Comparison of ENCODE assay signal across 8 cellular contexts in the genomic region with DNA sequence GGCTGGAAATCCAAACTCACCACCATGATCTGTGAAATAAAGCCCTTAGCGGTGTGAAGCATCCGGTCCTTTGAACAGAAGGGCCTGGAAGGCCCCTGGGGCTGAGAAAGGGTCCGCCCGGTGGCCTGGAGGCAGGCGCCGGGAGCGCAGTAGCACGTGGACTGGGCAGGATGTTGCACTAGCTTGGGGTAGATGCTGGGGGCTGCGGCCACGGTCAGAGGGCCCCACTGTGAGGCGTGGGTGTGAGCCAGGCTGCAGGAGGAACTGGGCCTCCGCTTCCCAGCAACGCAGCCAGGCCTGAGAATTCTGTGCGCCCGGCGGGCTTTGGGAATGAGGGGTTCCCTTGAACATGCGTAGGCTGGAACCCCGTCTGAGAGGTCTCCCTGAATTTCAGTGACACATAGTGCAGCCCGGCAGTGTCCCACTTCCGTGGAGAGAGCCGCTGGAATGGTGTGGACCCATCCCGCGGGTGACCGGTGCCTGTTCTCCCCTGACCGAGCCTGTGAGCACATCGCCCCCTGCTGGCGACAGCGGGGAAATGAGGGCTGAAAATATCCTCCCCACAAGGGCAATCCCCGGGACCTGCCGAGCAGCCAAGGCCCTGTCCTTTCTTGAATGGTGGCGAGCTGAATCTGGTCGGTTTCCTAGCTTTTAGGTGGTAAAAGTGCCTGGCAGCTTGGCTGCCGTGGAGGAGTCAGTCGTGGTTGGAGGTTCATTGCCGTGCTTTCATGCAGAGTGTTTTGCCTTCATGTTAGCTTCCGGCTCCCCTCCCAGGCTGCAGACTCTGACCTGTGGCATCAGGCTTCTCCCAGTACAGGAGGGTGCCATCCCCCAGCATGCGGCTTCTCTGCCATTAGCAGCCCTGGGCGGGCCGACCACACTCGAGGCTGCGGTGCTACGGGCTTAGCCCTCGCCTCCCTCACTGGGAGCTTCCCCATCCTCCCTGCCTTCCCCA. TPM values are rescaled to one million over a fixed set of nuclear protein-coding genes. Genes with fewer than 3 reads are reported as not detected.
A peak's percentile ranks its signal among the peaks of the same experiment; 100 is the strongest.
DNase-seq lines count a peak whose midpoint lies in the region; ATAC-seq and TF ChIP-seq lines count a peak whose summit lies in the region.

No MANE protein-coding gene starts in this region.

- TF ChIP-seq CTCF in Calu3 (IDR thresholded peaks at IDR 0.05; ENCODE audit: unreplicated experiment) (peak; percentile 96), GM20000 (IDR thresholded peaks at IDR 0.05; ENCODE audit: extremely low read depth, missing control alignments) (peak; percentile 92), chondrocyte (IDR thresholded peaks at IDR 0.05) (peak; percentile 95)

- H3K27ac Mint-ChIP-seq in Calu3 (ENCODE audit: unreplicated experiment) (peak overlapping the region; percentile 33), chondrocyte (ENCODE audit: unreplicated experiment) (no peak overlapping the region)

- H3K9me3 Mint-ChIP-seq in Calu3 (ENCODE audit: low read depth, unreplicated experiment) (no peaks in the 10 kb centered on the region), chondrocyte (ENCODE audit: low read depth) (no peaks in the 10 kb centered on the region)

- peak; percentile 80 for DNase-seq in Calu3
- DNase-seq in GM20000 (ENCODE audit: low spot score) = peak; percentile 81
- peak; percentile 98 to 100 for DNase-seq in Kasumi-1 (lab: John Stamatoyannopoulos, UW)
- peak; percentile 37 for DNase-seq in activated CD4-positive, alpha-beta T cell treated with anti-CD3 and anti-CD28 coated beads for 1 hour
- DNase-seq in chondrocyte (ENCODE audit: low spot score) = no peak
- DNase-seq in left lobe of liver (ENCODE audit: low spot score) = peak; percentile 61
- peak; percentile 69 for DNase-seq in stimulated activated CD4-positive, alpha-beta T cell treated with anti-CD3 and anti-CD28 coated beads, Interleukin-4, amount 100 ng/mL, for 24 hours

- H3K4me1 Mint-ChIP-seq in Calu3 (ENCODE audit: low read depth, unreplicated experiment) (no peaks in the 10 kb centered on the region), chondrocyte (ENCODE audit: low read depth) (no peaks in the 10 kb centered on the region)

- H3K4me3 Mint-ChIP-seq in Calu3 (ENCODE audit: low read depth, unreplicated experiment) (no peak overlapping the region), chondrocyte (ENCODE audit: unreplicated experiment) (no peak overlapping the region)

- ATAC-seq in left lobe of liver (peak; percentile 92), HG03039 (IDR thresholded peaks at IDR 0.05; ENCODE audit: unreplicated experiment) (no peak)

- intact Hi-C loops in Calu3 (cut with micrococcal nuclease; ENCODE audit: unreplicated experiment) = loop anchor here (2.0 kb wide), 1 partner anchor 75 kb away; no protein-coding TSS in a partner anchor

- CTCF ChIA-PET in Calu3 (lab: Charles Lee) = interaction anchor here (1.2 kb wide), 1 partner anchor 76 kb away, joined by 9 read pairs; no protein-coding TSS in a partner anchor

- H3K36me3 Mint-ChIP-seq in Calu3 (ENCODE audit: insufficient read depth, unreplicated experiment) (peaks cover 82% of the 10 kb centered on the region), chondrocyte (ENCODE audit: low read depth) (peaks cover 22% of the 10 kb centered on the region)

- BruUV-seq in Calu3 (replicated peaks; lab: Mats Ljungman, UMichigan) = no TSS peak

- H3K27me3 Mint-ChIP-seq in Calu3 (ENCODE audit: unreplicated experiment) = no peaks in the 10 kb centered on the region
- no peaks in the 10 kb centered on the region for H3K27me3 Mint-ChIP-seq in chondrocyte (ENCODE audit: low read depth)

RNA-seq across cellular contexts. Expression of gene DNAJA2, which starts 43.8 kb away (rescaled TPM):
- total RNA-seq in Calu3 (2022) (76.8 and 80.1 TPM in 2 replicates), chondrocyte (43.1 to 54.4 TPM (median 44.6 TPM) in 3 replicates), left lobe of liver (33.1 TPM)

RNA-seq across cellular contexts. Expression of gene GPT2, which starts 45.5 kb away (rescaled TPM):
- 63.2 and 68.9 TPM in 2 replicates for total RNA-seq in Calu3 (2022)
- 35.1 to 67.1 TPM (median 59.6 TPM) in 3 replicates for total RNA-seq in chondrocyte
- 84.6 TPM for total RNA-seq in left lobe of liver
